In genomic region chr7:47152307-47152706, GRCh38 we compare ENCODE assay signal across 18 cellular contexts.
"Had no signal": no experiment of that assay in that cellular context is flagged by ENCODE, and none has a peak within 500 bp of the region (broad histone marks: within the 10 kb centered on the region; RNA-seq: fewer than 3 reads in every experiment).

No MANE protein-coding gene starts in this region.

- H3K4me2 ChIP-seq: neural progenitor cell had no signal

- DNase-seq: activated CD4-positive, alpha-beta T cell treated with anti-CD3 and anti-CD28 coated beads, Interleukin-2, amount 10 ng/mL, durations not matched to agents 7 days and 5 days; activated CD8-positive, alpha-beta memory T cell treated with anti-CD3 and anti-CD28 coated beads, Interleukin-2, amount 50 U/mL, for 48 hours; activated naive CD8-positive, alpha-beta T cell treated with anti-CD3 and anti-CD28 coated beads for 36 hours; cortex of kidney; effector CD8-positive, alpha-beta T cell; foreskin melanocyte; head of caudate nucleus; immature natural killer cell; left cardiac atrium; naive B cell; retina; upper lobe of left lung had no signal

- H3K4me1 ChIP-seq: neural progenitor cell had no signal

- H3K4me1 Mint-ChIP-seq: activated CD4-positive, alpha-beta T cell treated with anti-CD3 and anti-CD28 coated beads, Interleukin-2, amount 10 ng/mL, durations not matched to agents 7 days and 5 days; activated naive CD8-positive, alpha-beta T cell treated with anti-CD3 and anti-CD28 coated beads for 36 hours; central memory CD8-positive, alpha-beta T cell; immature natural killer cell had no signal

- H2AFZ ChIP-seq: neural progenitor cell, parathyroid adenoma had no signal

- H3K27me3 Mint-ChIP-seq: activated CD4-positive, alpha-beta T cell treated with anti-CD3 and anti-CD28 coated beads, Interleukin-2, amount 10 ng/mL, durations not matched to agents 7 days and 5 days; brain; central memory CD8-positive, alpha-beta T cell; stimulated activated naive CD8-positive, alpha-beta T cell treated with anti-CD3 and anti-CD28 coated beads, Interleukin-15, Interleukin-2, amounts not matched to agents 100 ng/mL and 50 ng/mL, for 24 hours had no signal

- H3K9ac ChIP-seq: neural progenitor cell, parathyroid adenoma had no signal

- H3K27ac ChIP-seq: neural progenitor cell, parathyroid adenoma had no signal

- H3K4me3 Mint-ChIP-seq: activated CD4-positive, alpha-beta T cell treated with anti-CD3 and anti-CD28 coated beads, Interleukin-2, amount 10 ng/mL, durations not matched to agents 7 days and 5 days; activated naive CD8-positive, alpha-beta T cell treated with anti-CD3 and anti-CD28 coated beads for 36 hours; brain; central memory CD8-positive, alpha-beta T cell; immature natural killer cell; neural progenitor cell; stimulated activated naive CD8-positive, alpha-beta T cell treated with anti-CD3 and anti-CD28 coated beads, Interleukin-15, Interleukin-2, amounts not matched to agents 100 ng/mL and 50 ng/mL, for 24 hours had no signal

- H3K79me2 ChIP-seq: parathyroid adenoma had no signal

- H3K36me3 ChIP-seq: neural progenitor cell, upper lobe of left lung had no signal

- H3K4me3 ChIP-seq: lung, neural progenitor cell, upper lobe of left lung had no signal

- H3K9me3 Mint-ChIP-seq: activated CD4-positive, alpha-beta T cell treated with anti-CD3 and anti-CD28 coated beads, Interleukin-2, amount 10 ng/mL, durations not matched to agents 7 days and 5 days; activated naive CD8-positive, alpha-beta T cell treated with anti-CD3 and anti-CD28 coated beads for 36 hours; central memory CD8-positive, alpha-beta T cell; neural progenitor cell; stimulated activated naive CD8-positive, alpha-beta T cell treated with anti-CD3 and anti-CD28 coated beads, Interleukin-15, Interleukin-2, amounts not matched to agents 100 ng/mL and 50 ng/mL, for 24 hours had no signal

- H3K36me3 Mint-ChIP-seq: activated naive CD8-positive, alpha-beta T cell treated with anti-CD3 and anti-CD28 coated beads for 36 hours; brain; immature natural killer cell; naive B cell; neural progenitor cell had no signal

- H3K9me3 ChIP-seq: upper lobe of left lung had no signal

- H3K27ac Mint-ChIP-seq: activated CD4-positive, alpha-beta T cell treated with anti-CD3 and anti-CD28 coated beads, Interleukin-2, amount 10 ng/mL, durations not matched to agents 7 days and 5 days; activated naive CD8-positive, alpha-beta T cell treated with anti-CD3 and anti-CD28 coated beads for 36 hours; brain; immature natural killer cell; naive B cell; neural progenitor cell; stimulated activated naive CD8-positive, alpha-beta T cell treated with anti-CD3 and anti-CD28 coated beads, Interleukin-15, Interleukin-2, amounts not matched to agents 100 ng/mL and 50 ng/mL, for 24 hours had no signal

- H3K27me3 ChIP-seq: neural progenitor cell, upper lobe of left lung had no signal
